12 cellular contexts compared by ENCODE assay signal in genomic region chr20:51366155-51366886, GRCh38.
A peak's percentile ranks its signal among the peaks of the same experiment; 100 is the strongest.
DNase-seq lines count a peak whose midpoint lies in the region; ATAC-seq and TF ChIP-seq lines count a peak whose summit lies in the region.
"Had no signal": no experiment of that assay in that cellular context is flagged by ENCODE, and none has a peak within 500 bp of the region (broad histone marks: within the 10 kb centered on the region; RNA-seq: fewer than 3 reads in every experiment).

No MANE protein-coding gene starts in this region.

- peak; percentile 80 for DNase-seq in HK-2 (ENCODE audit: unreplicated experiment)
- DNase-seq in brain microvascular endothelial cell, result peak; percentile 100
- peak; percentile 37 for DNase-seq in iPS-NIHi7 (ENCODE audit: extremely low spot score)
- DNase-seq in suprapubic skin (ENCODE audit: low spot score in 2 of 2), result peak; percentile 85 to 91
- DNase-seq in cerebellum (ENCODE audit: low spot score), result no peak
- DNase-seq in NCI-H1694 treated with DMSO at 0.1 percent for 48 hours (lab: John Stamatoyannopoulos, UW), result no peak
- no peak for DNase-seq in activated effector memory CD4-positive, alpha-beta T cell treated with anti-CD3 and anti-CD28 coated beads, Interleukin-2, amount 50 U/mL, for 16 hours
- DNase-seq: activated naive CD8-positive, alpha-beta T cell treated with anti-CD3 and anti-CD28 coated beads, Interleukin-2, amount 10 ng/mL, durations not matched to agents 7 days and 5 days; naive thymus-derived CD4-positive, alpha-beta T cell; SIG-M5 had no signal

- no peak for ATAC-seq in HG02759 (IDR thresholded peaks at IDR 0.05; ENCODE audit: unreplicated experiment)
- ATAC-seq: naive thymus-derived CD4-positive, alpha-beta T cell had no signal

- no peak for TF ChIP-seq POLR2A in suprapubic skin (IDR thresholded peaks at IDR 0.05)

- no peaks in the 10 kb centered on the region for H3K9me3 ChIP-seq in suprapubic skin

- H3K27me3 ChIP-seq in brain microvascular endothelial cell (replicated peaks) (no peaks in the 10 kb centered on the region), suprapubic skin (no peaks in the 10 kb centered on the region)

- WGBS in suprapubic skin, result 48% methylated on average over 16 of the region's 16 CpGs

- H3K27ac ChIP-seq in brain microvascular endothelial cell (peak overlapping the region; percentile 100), suprapubic skin (peak overlapping the region; percentile 74)
- H3K27ac ChIP-seq: HL-60 had no signal

- H3K4me1 ChIP-seq in suprapubic skin, result peaks cover 4% of the 10 kb centered on the region

- in situ Hi-C loops in brain microvascular endothelial cell (cut with HindIII; ENCODE audit: low pct_ligation_motif_present, low sequenced_read_pairs), result no loop called here

- H3K4me3 ChIP-seq in brain microvascular endothelial cell (ENCODE audit: low read depth, low read length) (peak overlapping the region; percentile 6), suprapubic skin (no peak overlapping the region)

- TF ChIP-seq EP300 in suprapubic skin (IDR thresholded peaks at IDR 0.05), result no peak

- H3K36me3 ChIP-seq in brain microvascular endothelial cell (replicated peaks) (no peaks in the 10 kb centered on the region), suprapubic skin (no peaks in the 10 kb centered on the region)

- TF ChIP-seq CTCF in brain microvascular endothelial cell (IDR thresholded peaks at IDR 0.05; ENCODE audit: low read depth, low read length, missing control alignments), result no peak
- no peak for TF ChIP-seq CTCF in suprapubic skin (IDR thresholded peaks at IDR 0.05)

Comparison
In these comparisons a context has a peak if more than half of its experiments do, and no peak if none do; other contexts are left out.
1. DNase-seq: peak in HK-2 (single experiment), brain microvascular endothelial cell (single experiment), iPS-NIHi7 (single experiment) and suprapubic skin (2 of 2); none in cerebellum (single experiment), NCI-H1694 treated with DMSO at 0.1 percent for 48 hours (single experiment) and activated effector memory CD4-positive, alpha-beta T cell treated with anti-CD3 and anti-CD28 coated beads, Interleukin-2, amount 50 U/mL, for 16 hours (single experiment).